Comparison of ENCODE assay signal across 9 cellular contexts in genomic region chr11:2156416-2157182, GRCh38. TPM values are rescaled to one million over a fixed set of nuclear protein-coding genes. Genes with fewer than 3 reads are reported as not detected.
DNase-seq lines count a peak whose midpoint lies in the region; ATAC-seq and TF ChIP-seq lines count a peak whose summit lies in the region.
"Had no signal": no experiment of that assay in that cellular context is flagged by ENCODE, and none has a peak within 500 bp of the region (broad histone marks: within the 10 kb centered on the region; RNA-seq: fewer than 3 reads in every experiment).

No MANE protein-coding gene starts in this region.

- no peaks in the 10 kb centered on the region for H3K9me3 ChIP-seq in WERI-Rb-1 (ENCODE audit: severe bottlenecking)

- H3K27me3 ChIP-seq in WERI-Rb-1 (ENCODE audit: insufficient read depth, low read depth, severe bottlenecking), result peaks cover 82% of the 10 kb centered on the region

- DNase-seq in EH (ENCODE audit: low read depth) (peak; percentile 67), LHCN-M2 (ENCODE audit: low read depth) (peak; percentile 51), WERI-Rb-1 (peak; percentile 80), cardiac fibroblast (ENCODE audit: low read depth in 2 of 2) (peak; percentile 58 to 61), kidney tubule cell (ENCODE audit: low spot score) (peak; percentile 66)
- peak; percentile 33 to 53 (median 46) for DNase-seq in stimulated activated CD4-positive, alpha-beta T cell treated with anti-CD3 and anti-CD28 coated beads, TNF-alpha, amount 100 ng/mL, for 48 hours (ENCODE audit: low read depth in 3 of 3)

- ATAC-seq in HG02884 (IDR thresholded peaks at IDR 0.05; ENCODE audit: unreplicated experiment) (no peak), GM18517 (IDR thresholded peaks at IDR 0.05; ENCODE audit: unreplicated experiment) (no peak)

- TF ChIP-seq CTCF in WERI-Rb-1 (IDR thresholded peaks at IDR 0.05; ENCODE audit: low read depth, low read length) (peak; percentile 93), cardiac fibroblast (IDR thresholded peaks at IDR 0.05; ENCODE audit: low read depth, low read length) (peak; percentile 89)

- no peak overlapping the region for H3K27ac ChIP-seq in WERI-Rb-1

- no peaks in the 10 kb centered on the region for H3K36me3 ChIP-seq in WERI-Rb-1

- H3K4me3 ChIP-seq in WERI-Rb-1 (ENCODE audit: low read depth, low read length), result no peak overlapping the region
- no peak overlapping the region for H3K4me3 ChIP-seq in cardiac fibroblast (replicated peaks in 1 of 2; ENCODE audit: low read depth in 2 of 2, low read length in 2 of 2)

RNA-seq across cellular contexts. Expression of gene INS, which starts 4.4 kb away (rescaled TPM):
- total RNA-seq in LHCN-M2 (2014; rRNA removed), result not detected in 2 replicates
- not detected for polyA plus RNA-seq in LHCN-M2 (2012)
- total RNA-seq: subcutaneous adipose tissue had no signal

RNA-seq across cellular contexts. Expression of gene TH, which starts 15.0 kb away (rescaled TPM):
- total RNA-seq in LHCN-M2 (2014; rRNA removed), result not detected in 2 replicates
- not detected for polyA plus RNA-seq in LHCN-M2 (2012)
- total RNA-seq: subcutaneous adipose tissue had no signal

RNA-seq across cellular contexts. Expression of gene IGF2, which starts 17.4 kb away (rescaled TPM):
- total RNA-seq in LHCN-M2 (2014; rRNA removed), result 106 and 173 TPM in 2 replicates
- polyA plus RNA-seq in LHCN-M2 (2012), result 1,307 TPM
